Comparison of ENCODE assay signal across 8 cellular contexts in genomic region chr5:180605554-180606214, GRCh38. TPM values are rescaled to one million over a fixed set of nuclear protein-coding genes. Genes with fewer than 3 reads are reported as not detected.
DNase-seq lines count a peak whose midpoint lies in the region; ATAC-seq and TF ChIP-seq lines count a peak whose summit lies in the region.

No MANE protein-coding gene starts in this region.

- POLR2A ChIA-PET in SK-N-SH (lab: Yijun Ruan, JAX), result no interaction called here
- POLR2A ChIA-PET in activated naive CD8-positive, alpha-beta T cell treated with anti-CD3 and anti-CD28 coated beads, Interleukin-2, amount 10 ng/mL, durations not matched to agents 7 days and 5 days (lab: Charles Lee), result interaction anchor here (1.0 kb wide), 1 partner anchor 81 kb away, joined by 3 read pairs; no protein-coding TSS in a partner anchor

- intact Hi-C loops in left ventricle myocardium superior (cut with micrococcal nuclease), result no loop called here

- H3K36me3 ChIP-seq in SK-N-SH (replicated peaks in 1 of 2; ENCODE audit: control insufficient read depth in 1 of 2, insufficient read depth in 2 of 2, low read length in 1 of 2), result no peaks in the 10 kb centered on the region

- TF ChIP-seq EP300 in SK-N-SH (IDR thresholded peaks at IDR 0.05; ENCODE audit: borderline replicate concordance in 1 of 2, low read depth in 1 of 2, low read length in 1 of 2), result no peak

- DNase-seq in G401 (ENCODE audit: low spot score) (peak; percentile 53), HUDEP-2 (lab: John Stamatoyannopoulos, UW; ENCODE audit: unreplicated experiment in 76 of 76) (peak in 68 of 76 experiments; percentile 2 to 74 (median 52)), SK-N-SH (peak; percentile 74), left ventricle myocardium superior (peak; percentile 35)
- peak; percentile 74 for DNase-seq in activated naive CD8-positive, alpha-beta T cell treated with anti-CD3 and anti-CD28 coated beads, Interleukin-2, amount 10 ng/mL, durations not matched to agents 7 days and 5 days
- peak; percentile 24 to 44 (median 40) for DNase-seq in stimulated activated CD4-positive, alpha-beta T cell treated with anti-CD3 and anti-CD28 coated beads, Interleukin-1b, Interleukin-23, amount 100 ng/mL, for 24 hours (ENCODE audit: low read depth in 4 of 4, low spot score in 1 of 4)

- no peaks in the 10 kb centered on the region for H3K36me3 Mint-ChIP-seq in activated naive CD8-positive, alpha-beta T cell treated with anti-CD3 and anti-CD28 coated beads, Interleukin-2, amount 10 ng/mL, durations not matched to agents 7 days and 5 days

- 53% methylated on average over 11 of the region's 11 CpGs for WGBS in SK-N-SH (ENCODE audit: low lambda C conversion rate)

- CTCF ChIA-PET in SK-N-SH (lab: Yijun Ruan, JAX), result interaction anchor here (0.6 to 6.1 kb wide), 22 partner anchors 9 to 402 kb away, joined by 3 to 43 read pairs (median 4); partner anchors contain the start of gene SCGB3A1

- H3F3A ChIP-seq in SK-N-SH (replicated peaks; ENCODE audit: insufficient read depth), result no peaks in the 10 kb centered on the region

- H3K4me2 ChIP-seq in SK-N-SH, result no peak overlapping the region

- no peaks in the 10 kb centered on the region for H3K79me2 ChIP-seq in SK-N-SH (ENCODE audit: insufficient read depth)

- H3K9ac ChIP-seq in SK-N-SH, result no peak overlapping the region

- no peaks in the 10 kb centered on the region for H3K9me2 ChIP-seq in SK-N-SH

- H4K20me1 ChIP-seq in SK-N-SH (ENCODE audit: insufficient read depth), result no peaks in the 10 kb centered on the region

- H3K4me1 ChIP-seq in SK-N-SH (ENCODE audit: control insufficient read depth in 1 of 2, insufficient read depth in 2 of 2, low read depth in 1 of 2, low read length in 1 of 2), result no peaks in the 10 kb centered on the region

- peak; percentile 76 for TF ChIP-seq CTCF in SK-N-SH (IDR thresholded peaks at IDR 0.05)

- no peak overlapping the region for H3K4me3 Mint-ChIP-seq in activated naive CD8-positive, alpha-beta T cell treated with anti-CD3 and anti-CD28 coated beads, Interleukin-2, amount 10 ng/mL, durations not matched to agents 7 days and 5 days

- H3K27ac Mint-ChIP-seq in activated naive CD8-positive, alpha-beta T cell treated with anti-CD3 and anti-CD28 coated beads, Interleukin-2, amount 10 ng/mL, durations not matched to agents 7 days and 5 days, result no peak overlapping the region

- H3K9me3 Mint-ChIP-seq in activated naive CD8-positive, alpha-beta T cell treated with anti-CD3 and anti-CD28 coated beads, Interleukin-2, amount 10 ng/mL, durations not matched to agents 7 days and 5 days, result no peaks in the 10 kb centered on the region

- TF ChIP-seq RAD21 in SK-N-SH (IDR thresholded peaks at IDR 0.05; ENCODE audit: low read length), result peak; percentile 59

- ATAC-seq in activated naive CD8-positive, alpha-beta T cell treated with anti-CD3 and anti-CD28 coated beads, Interleukin-2, amount 10 ng/mL, durations not matched to agents 7 days and 5 days (ENCODE audit: low read depth), result peak; percentile 79
- ATAC-seq in left ventricle myocardium superior (no peak), GM21390 (IDR thresholded peaks at IDR 0.05; ENCODE audit: unreplicated experiment) (no peak), HG03196 (IDR thresholded peaks at IDR 0.05; ENCODE audit: unreplicated experiment) (no peak)

- H3K4me3 ChIP-seq in SK-N-SH (ENCODE audit: low read depth in 2 of 2, low read length in 1 of 2), result peak overlapping the region in 1 of 2 experiments; percentile 48; a peak in 1 of 4 replicates

- no peaks in the 10 kb centered on the region for H3K9me3 ChIP-seq in SK-N-SH

- H3K27ac ChIP-seq in SK-N-SH (ENCODE audit: low read depth in 2 of 2, low read length in 1 of 2), result no peak overlapping the region

- no peaks in the 10 kb centered on the region; the same call in 1 of the 2 replicates for H3K27me3 ChIP-seq in SK-N-SH (ENCODE audit: insufficient read depth)

- in situ Hi-C loops in G401 (cut with HindIII; ENCODE audit: low sequenced_read_pairs), result no loop called here

- H3K4me1 Mint-ChIP-seq in activated naive CD8-positive, alpha-beta T cell treated with anti-CD3 and anti-CD28 coated beads, Interleukin-2, amount 10 ng/mL, durations not matched to agents 7 days and 5 days, result peaks cover 5% of the 10 kb centered on the region

- H2AFZ ChIP-seq in SK-N-SH (ENCODE audit: low read depth), result no peak overlapping the region

- H3K27me3 Mint-ChIP-seq in activated naive CD8-positive, alpha-beta T cell treated with anti-CD3 and anti-CD28 coated beads, Interleukin-2, amount 10 ng/mL, durations not matched to agents 7 days and 5 days, result no peaks in the 10 kb centered on the region

TF ChIP-seq in SK-N-SH, 30 proteins besides CTCF, POLR2A, EP300 and RAD21:
- TF ChIP-seq SMC3 (IDR thresholded peaks at IDR 0.05; ENCODE audit: low read depth, low read length), result peak; percentile 50
- TF ChIP-seq ELF1 (IDR thresholded peaks at IDR 0.05), result no peak

RNA-seq across cellular contexts. Expression of gene SCGB3A1, which starts 14.4 kb away (rescaled TPM):
- total RNA-seq in G401 (2014; rRNA removed; shearing (Covaris generic)), result not detected in 2 replicates
- polyA plus RNA-seq in SK-N-SH (2012; rRNA removed), result not detected in 2 replicates
- polyA plus RNA-seq in SK-N-SH (2012; cell fraction: cytosol; rRNA removed), result 0.08 TPM in 1 of 2 replicates, not detected in the other
- not detected in 2 replicates for polyA plus RNA-seq in SK-N-SH (2012; cell fraction: nucleus; rRNA removed)
- total RNA-seq in activated naive CD8-positive, alpha-beta T cell treated with anti-CD3 and anti-CD28 coated beads, Interleukin-2, amount 10 ng/mL, durations not matched to agents 7 days and 5 days, result 1 to 10 TPM; 6.6 to 7.1 TPM
- total RNA-seq in left ventricle myocardium superior, result not detected

RNA-seq across cellular contexts. Expression of gene FLT4, which starts 43.7 kb away (rescaled TPM):
- total RNA-seq in G401 (2014; rRNA removed; shearing (Covaris generic)), result 15.7 and 31.3 TPM in 2 replicates
- polyA plus RNA-seq in SK-N-SH (2012; rRNA removed), result 0.02 and 0.05 TPM in 2 replicates
- polyA plus RNA-seq in SK-N-SH (2012; cell fraction: cytosol; rRNA removed), result 0.03 and 0.26 TPM in 2 replicates
- polyA plus RNA-seq in SK-N-SH (2012; cell fraction: nucleus; rRNA removed), result 0.05 and 0.35 TPM in 2 replicates
- total RNA-seq in activated naive CD8-positive, alpha-beta T cell treated with anti-CD3 and anti-CD28 coated beads, Interleukin-2, amount 10 ng/mL, durations not matched to agents 7 days and 5 days, result 10 to 100 TPM; 11.6 to 13.2 TPM
- 8.0 TPM for total RNA-seq in left ventricle myocardium superior
